Comparison of ENCODE assay signal across 19 cellular contexts in genomic region chr18:398866-399637, GRCh38.
A peak's percentile ranks its signal among the peaks of the same experiment; 100 is the strongest.
DNase-seq lines count a peak whose midpoint lies in the region; FAIRE-seq and TF ChIP-seq lines count a peak whose summit lies in the region.
"Had no signal": no experiment of that assay in that cellular context is flagged by ENCODE, and none has a peak within 500 bp of the region (broad histone marks: within the 10 kb centered on the region; RNA-seq: fewer than 3 reads in every experiment).

No MANE protein-coding gene starts in this region.

- H3K4me3 ChIP-seq in HL-60 (replicated peaks; ENCODE audit: insufficient read depth, low read length) (no peak overlapping the region), SJSA1 (no peak overlapping the region), neutrophil (ENCODE audit: low read depth in 1 of 2, low read length in 1 of 2) (no peak overlapping the region)
- H3K4me3 ChIP-seq in CD4-positive, alpha-beta memory T cell (ENCODE audit: low read length in 2 of 2), result no peak overlapping the region
- H3K4me3 ChIP-seq: BLaER1 treated with 17β-estradiol and CSF1 and Interleukin-3, amounts not matched to agents 10 nM and 100 nM; breast epithelium; esophagus squamous epithelium; mucosa of descending colon; ovary; testis had no signal

- TF ChIP-seq CTCF in D721Med (IDR thresholded peaks at IDR 0.05; ENCODE audit: insufficient read depth, missing control alignments) (no peak), HL-60 (IDR thresholded peaks at IDR 0.05; ENCODE audit: insufficient read depth, low read length) (no peak), neutrophil (IDR thresholded peaks at IDR 0.05) (no peak)

- peak; percentile 46 for FAIRE-seq in D721Med (lab: Jason Lieb, UNC)

- intact Hi-C loops in CD4-positive, alpha-beta memory T cell (cut with micrococcal nuclease), result no loop called here

- no peaks in the 10 kb centered on the region for H3K4me1 Mint-ChIP-seq in CD4-positive, alpha-beta memory T cell

- H3K36me3 ChIP-seq in SJSA1 (no peaks in the 10 kb centered on the region; the same call in 1 of the 2 replicates), neutrophil (no peaks in the 10 kb centered on the region)
- no peaks in the 10 kb centered on the region for H3K36me3 ChIP-seq in CD4-positive, alpha-beta memory T cell (ENCODE audit: insufficient read depth, low read length)
- H3K36me3 ChIP-seq: breast epithelium, esophagus squamous epithelium, ovary had no signal

- H3K4me1 ChIP-seq in SJSA1 (replicated peaks) (peaks cover 93% of the 10 kb centered on the region), neutrophil (ENCODE audit: control insufficient read depth in 1 of 2, insufficient read depth in 1 of 2, low read depth in 1 of 2, low read length in 1 of 2) (peaks cover 59 to 85% of the 10 kb centered on the region in 2 experiments)
- H3K4me1 ChIP-seq in CD4-positive, alpha-beta memory T cell (ENCODE audit: insufficient read depth, low read length), result no peaks in the 10 kb centered on the region
- H3K4me1 ChIP-seq: breast epithelium had no signal

- H3K27me3 ChIP-seq in HL-60 (ENCODE audit: insufficient read depth, poor library complexity, severe bottlenecking) (no peaks in the 10 kb centered on the region), SJSA1 (replicated peaks) (no peaks in the 10 kb centered on the region), neutrophil (no peaks in the 10 kb centered on the region)
- H3K27me3 ChIP-seq in CD4-positive, alpha-beta memory T cell (ENCODE audit: insufficient read depth, low read length), result no peaks in the 10 kb centered on the region
- H3K27me3 ChIP-seq: BLaER1 treated with 17β-estradiol and CSF1 and Interleukin-3, amounts not matched to agents 10 nM and 100 nM; breast epithelium; esophagus squamous epithelium; ovary; testis had no signal

- H3K27me3 Mint-ChIP-seq in CD4-positive, alpha-beta memory T cell, result peaks cover 5 to 6% of the 10 kb centered on the region in 2 donors

- peaks cover 0 to 15% (median under 1%) of the 10 kb centered on the region in 8 donors for H3K9me3 Mint-ChIP-seq in CD4-positive, alpha-beta memory T cell
- H3K9me3 Mint-ChIP-seq: activated naive CD4-positive, alpha-beta T cell treated with anti-CD3 and anti-CD28 coated beads, Interleukin-2, amount 50 U/mL, for 72 hours had no signal

- no peak overlapping the region for H3K4me3 Mint-ChIP-seq in CD4-positive, alpha-beta memory T cell

- peak overlapping the region; percentile 76 for H3K27ac ChIP-seq in HL-60 (replicated peaks)
- peak overlapping the region; percentile 68 for H3K27ac ChIP-seq in SJSA1
- peak overlapping the region; percentile 88 for H3K27ac ChIP-seq in neutrophil
- no peak overlapping the region for H3K27ac ChIP-seq in CD4-positive, alpha-beta memory T cell (ENCODE audit: low read depth, low read length)
- H3K27ac ChIP-seq: BLaER1 treated with 17β-estradiol and CSF1 and Interleukin-3, amounts not matched to agents 10 nM and 100 nM; breast epithelium; ovary; testis had no signal

- no peak overlapping the region for H3K27ac Mint-ChIP-seq in CD4-positive, alpha-beta memory T cell
- H3K27ac Mint-ChIP-seq: activated naive CD4-positive, alpha-beta T cell treated with anti-CD3 and anti-CD28 coated beads, Interleukin-2, amount 50 U/mL, for 72 hours had no signal

- H3K36me3 Mint-ChIP-seq in CD4-positive, alpha-beta memory T cell, result peaks cover 0 to under 1% of the 10 kb centered on the region in 2 donors
- H3K36me3 Mint-ChIP-seq: activated naive CD4-positive, alpha-beta T cell treated with anti-CD3 and anti-CD28 coated beads, Interleukin-2, amount 50 U/mL, for 72 hours had no signal

- DNase-seq in D721Med (ENCODE audit: insufficient read length, low spot score) (peak; percentile 30), HL-60 (ENCODE audit: low read depth in 1 of 2, low spot score in 1 of 2) (no peak), SJSA1 (ENCODE audit: low read depth in 1 of 2, low spot score in 2 of 2) (peak; percentile 69 to 84), NCI-H128 (lab: John Stamatoyannopoulos, UW; ENCODE audit: unreplicated experiment) (no peak), globus pallidus (ENCODE audit: low spot score) (no peak)
- DNase-seq in CD4-positive, alpha-beta memory T cell, result no peak
- DNase-seq: activated CD4-positive, alpha-beta T cell treated with anti-CD3 and anti-CD28 coated beads for 48 hours; activated T-cell treated with anti-CD3 and anti-CD28 coated beads, Interleukin-2, amount 50 U/mL, for 1 hour; esophagus squamous epithelium; mucosa of descending colon; NCI-H1048; NCI-H2227 treated with DMSO at 0.1 percent for 48 hours; ovary; stimulated activated CD4-positive, alpha-beta T cell treated with anti-CD3 and anti-CD28 coated beads, Interleukin-4, amount 100 ng/mL, for 4 hours; testis had no signal

- CTCF ChIA-PET in CD4-positive, alpha-beta memory T cell (lab: Charles Lee; ENCODE audit: partially characterized antibody), result no interaction called here

- H3K9me3 ChIP-seq in SJSA1 (replicated peaks) (no peaks in the 10 kb centered on the region), neutrophil (no peaks in the 10 kb centered on the region)
- no peaks in the 10 kb centered on the region for H3K9me3 ChIP-seq in CD4-positive, alpha-beta memory T cell (ENCODE audit: control insufficient read depth in 1 of 2, low read length in 2 of 2)
- H3K9me3 ChIP-seq: breast epithelium, esophagus squamous epithelium, mucosa of descending colon, ovary, testis had no signal

- POLR2A ChIA-PET in CD4-positive, alpha-beta memory T cell (lab: Charles Lee; ENCODE audit: partially characterized antibody), result no interaction called here

Comparison
In these comparisons a context has a peak if more than half of its experiments do, and no peak if none do; other contexts are left out.
1. DNase-seq: peak in D721Med (single experiment) and SJSA1 (2 of 2); none in HL-60 (0 of 2), NCI-H128 (single experiment), globus pallidus (single experiment) and CD4-positive, alpha-beta memory T cell (0 of 5).